In the genomic region with DNA sequence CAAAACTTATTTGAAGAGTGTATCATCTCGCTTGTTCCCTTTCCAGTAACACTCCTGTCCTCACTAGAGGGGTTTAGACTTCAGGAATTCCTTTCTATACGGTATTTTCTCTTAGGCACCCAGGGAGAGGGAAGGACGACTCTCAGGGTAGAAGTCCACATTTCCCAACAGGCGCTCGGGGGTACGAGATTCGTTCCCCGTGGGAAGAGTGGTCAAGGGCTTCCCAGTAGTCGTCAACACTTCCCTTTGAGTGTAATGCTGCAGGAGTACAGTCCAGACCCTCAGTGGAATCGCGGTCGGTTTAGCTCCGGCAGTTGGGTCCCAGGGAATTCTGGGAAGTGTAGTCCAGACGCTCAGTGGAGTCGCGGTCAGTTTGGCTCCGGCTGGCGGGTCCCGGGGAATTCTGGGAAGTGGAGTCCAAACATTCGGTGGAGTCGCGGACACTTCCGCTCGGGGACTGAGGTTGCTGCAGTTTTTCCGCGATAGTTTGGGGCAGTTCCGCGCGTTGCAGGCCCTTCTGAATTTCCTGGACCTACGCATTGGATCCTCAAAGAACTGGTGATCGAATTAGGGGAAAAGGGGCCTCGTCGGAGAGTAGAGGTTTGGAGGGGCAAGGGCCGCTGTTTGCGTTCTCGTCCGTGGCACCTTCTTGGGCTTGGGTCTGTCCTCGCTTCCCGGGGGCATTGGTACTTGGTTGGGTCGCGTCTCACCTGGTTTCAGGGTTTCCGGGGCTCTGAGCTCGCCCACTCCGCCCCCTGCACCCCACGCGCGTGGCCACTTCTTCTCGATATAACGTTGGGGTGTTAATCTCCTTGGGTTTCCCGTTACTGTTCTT, we compare ENCODE assay signal across 8 cellular contexts. TPM values are rescaled to one million over a fixed set of nuclear protein-coding genes. Genes with fewer than 3 reads are reported as not detected.
A peak's percentile ranks its signal among the peaks of the same experiment; 100 is the strongest.
DNase-seq lines count a peak whose midpoint lies in the region; ATAC-seq lines count a peak whose summit lies in the region.

A gene (plus strand): TSS at position 431 of the 835 bp plus-strand sequence. CDS start 3,513 bp downstream, outside the sequence.

- peak; percentile 74 for ATAC-seq in GM21515 (IDR thresholded peaks at IDR 0.05; ENCODE audit: unreplicated experiment)

- DNase-seq in COLO668 (lab: John Stamatoyannopoulos, UW; ENCODE audit: unreplicated experiment) (peak; percentile 89), HuH-7.5 (ENCODE audit: low spot score) (peak; percentile 82), OCI-M1 (lab: John Stamatoyannopoulos, UW) (peak; percentile 98), activated T-cell treated with anti-CD3 and anti-CD28 coated beads for 24 hours (ENCODE audit: low read depth) (peak; percentile 78), epithelial cell of prostate (ENCODE audit: low read depth, low spot score) (peak; percentile 39), mucosa of gallbladder (ENCODE audit: low spot score) (peak; percentile 94)
- peak; percentile 79 for DNase-seq in stimulated activated CD8-positive, alpha-beta memory T cell treated with anti-CD3 and anti-CD28 coated beads, Interleukin-4, amount 100 ng/mL, for 24 hours (ENCODE audit: low read depth)

- peak within 1 kb of the TSS; percentile 58 for H3K27ac ChIP-seq in epithelial cell of prostate

RNA-seq across cellular contexts. Expression of the gene that starts here (rescaled TPM):
- total RNA-seq in mucosa of gallbladder: 32.8 TPM

Comparison
In these comparisons a context has a peak if more than half of its experiments do, and no peak if none do; other contexts are left out.
1. Peak in every context shown above with its lines: DNase-seq, ATAC-seq and H3K27ac ChIP-seq.
2. DNase-seq: peak in every context shown above with its lines; median percentile 98 in OCI-M1; 94 in mucosa of gallbladder; 89 in COLO668; 82 in HuH-7.5; 79 in stimulated activated CD8-positive, alpha-beta memory T cell treated with anti-CD3 and anti-CD28 coated beads, Interleukin-4, amount 100 ng/mL, for 24 hours; 78 in activated T-cell treated with anti-CD3 and anti-CD28 coated beads for 24 hours; 39 in epithelial cell of prostate.